In the genomic region with DNA sequence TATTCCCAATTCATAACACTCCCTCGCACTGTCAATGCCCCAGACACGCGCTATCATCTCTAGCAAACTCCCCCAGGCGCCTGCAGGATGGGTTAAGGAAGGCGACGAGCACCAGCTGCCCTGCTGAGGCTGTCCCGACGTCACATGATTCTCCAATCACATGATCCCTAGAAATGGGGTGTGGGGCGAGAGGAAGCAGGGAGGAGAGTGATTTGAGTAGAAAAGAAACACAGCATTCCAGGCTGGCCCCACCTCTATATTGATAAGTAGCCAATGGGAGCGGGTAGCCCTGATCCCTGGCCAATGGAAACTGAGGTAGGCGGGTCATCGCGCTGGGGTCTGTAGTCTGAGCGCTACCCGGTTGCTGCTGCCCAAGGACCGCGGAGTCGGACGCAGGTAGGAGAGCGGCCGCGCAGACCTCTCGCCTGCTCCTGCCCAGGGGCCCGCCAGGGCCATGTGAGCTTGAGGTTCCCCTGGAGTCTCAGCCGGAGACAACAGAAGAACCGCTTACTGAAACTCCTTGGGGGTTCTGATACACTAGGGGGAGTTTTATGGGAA, we compare ENCODE assay signal across 1 cellular context.
TF ChIP-seq lines count a peak whose summit lies in the region.

GRN (plus strand) TSS at position 364 of the 558 bp plus-strand sequence. CDS start 3,863 bp downstream, outside the sequence.

TF ChIP-seq in WTC11, 78 proteins besides CTCF, POLR2A, EP300 and RAD21 (continued from another document):
- TF ChIP-seq AFF4 (CRISPR knock-in tag; IDR thresholded peaks at IDR 0.05; ENCODE audit: borderline replicate concordance) (no peak), USF2 (CRISPR knock-in tag; IDR thresholded peaks at IDR 0.05) (peak; percentile 99), ZNF121 (CRISPR knock-in tag; IDR thresholded peaks at IDR 0.05) (no peak), SMAD4 (CRISPR knock-in tag; IDR thresholded peaks at IDR 0.05) (no peak)
